Comparison of ENCODE assay signal across 8 cellular contexts in genomic region chr12:48296586-48297396, GRCh38. TPM values are rescaled to one million over a fixed set of nuclear protein-coding genes. Genes with fewer than 3 reads are reported as not detected.
DNase-seq lines count a peak whose midpoint lies in the region; ATAC-seq lines count a peak whose summit lies in the region.

No MANE protein-coding gene starts in this region.

- peak overlapping the region; percentile 77 for H3K4me3 ChIP-seq in duodenal mucosa (ENCODE audit: low read depth in 1 of 2, low read length in 2 of 2)

- ATAC-seq in HG03521 (IDR thresholded peaks at IDR 0.05; ENCODE audit: unreplicated experiment) (peak; percentile 82), left colon (peak; percentile 100), GM18873 (IDR thresholded peaks at IDR 0.05; ENCODE audit: low FRiP score, unreplicated experiment) (no peak)

- H3K9me3 ChIP-seq in duodenal mucosa (ENCODE audit: control insufficient read depth in 1 of 2, low read length in 2 of 2) = no peaks in the 10 kb centered on the region

- no peaks in the 10 kb centered on the region for H3K27me3 ChIP-seq in duodenal mucosa (ENCODE audit: control insufficient read depth in 1 of 2, insufficient read depth in 2 of 2, low read length in 2 of 2)

- no peaks in the 10 kb centered on the region for H3K36me3 ChIP-seq in duodenal mucosa (ENCODE audit: control insufficient read depth in 1 of 2, insufficient read depth in 2 of 2, low read length in 2 of 2)

- DNase-seq in DMS53 treated with DMSO at 0.1 percent for 48 hours (lab: John Stamatoyannopoulos, UW; ENCODE audit: unreplicated experiment) (peak; percentile 93), left colon (peak; percentile 82 to 83), RKO (ENCODE audit: low spot score) (no peak)
- peak; percentile 29 to 44 for DNase-seq in activated CD4-positive, alpha-beta T cell treated with anti-CD3 and anti-CD28 coated beads, Interleukin-2, amount 50 U/mL, for 4 hours
- peak; percentile 25 to 51 for DNase-seq in stimulated activated CD4-positive, alpha-beta T cell treated with anti-CD3 and anti-CD28 coated beads, Interleukin-12 subunit alpha, Interleukin-12 subunit beta, amount 100 ng/mL, for 24 hours (ENCODE audit: low read depth in 2 of 2)

- intact Hi-C loops in left colon (cut with DNase I, micrococcal nuclease) = no loop called here

- H3K27ac ChIP-seq in duodenal mucosa (ENCODE audit: low read depth, low read length) = no peak overlapping the region

- peak overlapping the region; percentile 54 to 70 for H3K9ac ChIP-seq in duodenal mucosa (ENCODE audit: low read depth in 1 of 2, low read length in 2 of 2)

- peaks cover 0 to 5% of the 10 kb centered on the region in 2 donors for H3K4me1 ChIP-seq in duodenal mucosa (ENCODE audit: control insufficient read depth in 1 of 2, insufficient read depth in 2 of 2, low read length in 2 of 2)

RNA-seq across cellular contexts. Expression of gene ZNF641, which starts 53.9 kb away (rescaled TPM):
- total RNA-seq in left colon = 1 to 10 TPM; 9.2 to 9.6 TPM
